ENCODE assay signal across 8 cellular contexts in genomic region chr19:3618144-3618810, GRCh38. TPM values are rescaled to one million over a fixed set of nuclear protein-coding genes. Genes with fewer than 3 reads are reported as not detected.
DNase-seq lines count a peak whose midpoint lies in the region; TF ChIP-seq lines count a peak whose summit lies in the region.

No MANE protein-coding gene starts in this region.

- no peaks in the 10 kb centered on the region for H3K9me3 ChIP-seq in effector memory CD4-positive, alpha-beta T cell (ENCODE audit: control insufficient read depth, low read length)

- H3K4me3 ChIP-seq in effector memory CD4-positive, alpha-beta T cell (ENCODE audit: insufficient read depth, low read depth, low read length, poor library complexity, severe bottlenecking): no peak overlapping the region

- peak; percentile 29 for DNase-seq in HK-2 (ENCODE audit: unreplicated experiment)
- DNase-seq in activated CD4-positive, alpha-beta T cell treated with anti-CD3 and anti-CD28 coated beads, Interleukin-2, amount 50 U/mL, for 24 hours (ENCODE audit: low read depth in 1 of 2, low spot score in 1 of 2): peak; percentile 23 to 40
- DNase-seq in effector memory CD4-positive, alpha-beta T cell: peak in 2 of 3 donors; percentile 19 to 20
- DNase-seq in mucosa of gallbladder (ENCODE audit: low spot score): peak; percentile 57
- DNase-seq in stromal cell of bone marrow (ENCODE audit: low read depth): peak; percentile 41
- DNase-seq in DMS153 (lab: John Stamatoyannopoulos, UW): no peak
- no peak for DNase-seq in H4 (ENCODE audit: low spot score)

- TF ChIP-seq CTCF in C4-2B (conservative IDR thresholded peaks at IDR 0.05): peak; percentile 97

- no peaks in the 10 kb centered on the region for H3K27me3 ChIP-seq in effector memory CD4-positive, alpha-beta T cell (replicated peaks; ENCODE audit: control insufficient read depth, insufficient read depth, low read length, poor library complexity, severe bottlenecking)

- H3K27ac ChIP-seq in C4-2B: no peak overlapping the region
- no peak overlapping the region for H3K27ac ChIP-seq in effector memory CD4-positive, alpha-beta T cell (ENCODE audit: insufficient read depth, low read length, poor library complexity, severe bottlenecking)

- H3K4me1 ChIP-seq in effector memory CD4-positive, alpha-beta T cell (ENCODE audit: control insufficient read depth, insufficient read depth, low read length, poor library complexity, severe bottlenecking): no peaks in the 10 kb centered on the region

- peaks cover 49% of the 10 kb centered on the region for H3K36me3 ChIP-seq in effector memory CD4-positive, alpha-beta T cell (ENCODE audit: control insufficient read depth, insufficient read depth, low read length)

RNA-seq across cellular contexts. Expression of gene CACTIN, which starts 8.3 kb away (rescaled TPM):
- 25.8 TPM for total RNA-seq in mucosa of gallbladder
- 12.1 and 13.9 TPM in 2 replicates for total RNA-seq in H4 (2014; rRNA removed; shearing (Covaris generic))

RNA-seq across cellular contexts. Expression of gene TBXA2R, which starts 11.6 kb away (rescaled TPM):
- 4.9 TPM for total RNA-seq in mucosa of gallbladder
- total RNA-seq in H4 (2014; rRNA removed; shearing (Covaris generic)): 1.6 TPM in 1 of 2 replicates, not detected in the other

RNA-seq across cellular contexts. Expression of gene GIPC3, which starts 33.0 kb away (rescaled TPM):
- 1.3 TPM for total RNA-seq in mucosa of gallbladder
- not detected in 2 replicates for total RNA-seq in H4 (2014; rRNA removed; shearing (Covaris generic))

RNA-seq across cellular contexts. Expression of gene HMG20B, which starts 45.5 kb away (rescaled TPM):
- 100 TPM for total RNA-seq in mucosa of gallbladder
- total RNA-seq in H4 (2014; rRNA removed; shearing (Covaris generic)): 72.2 and 90.8 TPM in 2 replicates

Comparison
In these comparisons a context has a peak if more than half of its experiments do, and no peak if none do; other contexts are left out.
1. DNase-seq: peak in HK-2 (single experiment), activated CD4-positive, alpha-beta T cell treated with anti-CD3 and anti-CD28 coated beads, Interleukin-2, amount 50 U/mL, for 24 hours (2 of 2), effector memory CD4-positive, alpha-beta T cell (2 of 3), mucosa of gallbladder (single experiment) and stromal cell of bone marrow (single experiment); none in DMS153 (single experiment) and H4 (single experiment).